Comparison of ENCODE assay signal across 11 cellular contexts in the genomic region with DNA sequence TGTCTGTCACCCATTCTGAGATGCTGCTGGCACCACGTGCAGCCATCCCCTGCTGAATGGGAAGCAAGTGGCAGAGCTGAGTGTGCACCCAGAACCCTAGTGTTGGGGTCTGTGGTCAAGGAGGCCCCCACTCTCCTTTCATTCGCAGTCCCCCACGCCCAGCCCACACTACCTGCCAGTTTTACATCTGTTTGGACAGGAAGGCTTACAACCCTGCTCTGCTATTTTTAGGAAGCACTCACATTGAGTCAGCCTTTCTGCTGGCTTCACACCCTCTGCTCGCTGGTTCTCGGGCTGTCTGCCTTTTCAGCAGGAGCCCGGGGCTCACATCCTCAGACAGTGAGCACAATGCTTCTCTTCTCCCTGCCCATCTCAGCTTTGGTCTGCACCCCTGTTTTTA. TPM values are rescaled to one million over a fixed set of nuclear protein-coding genes. Genes with fewer than 3 reads are reported as not detected.
DNase-seq lines count a peak whose midpoint lies in the region; ATAC-seq, FAIRE-seq and TF ChIP-seq lines count a peak whose summit lies in the region.
"Had no signal": no experiment of that assay in that cellular context is flagged by ENCODE, and none has a peak within 500 bp of the region (broad histone marks: within the 10 kb centered on the region; RNA-seq: fewer than 3 reads in every experiment).

No MANE protein-coding gene starts in this region.

- intact Hi-C loops in K562 (cut with micrococcal nuclease): no loop called here
- intact Hi-C loops in naive thymus-derived CD4-positive, alpha-beta T cell (cut with micrococcal nuclease): no loop called here

- in situ Hi-C loops in K562 (cut with MboI): no loop called here

- no peak for FAIRE-seq in K562 (lab: Jason Lieb, UNC)
- FAIRE-seq: G401.6 had no signal

- H3K4me3 Mint-ChIP-seq in naive thymus-derived CD4-positive, alpha-beta T cell: peak overlapping the region in 1 of 10 donors; percentile 25
- H3K4me3 Mint-ChIP-seq: naive B cell had no signal

- no peaks in the 10 kb centered on the region; the same call in 1 of the 2 replicates for H3K9me3 ChIP-seq in AG04450 (ENCODE audit: control insufficient read depth, insufficient read depth, low read length)
- no peaks in the 10 kb centered on the region for H3K9me3 ChIP-seq in K562 (replicated peaks; ENCODE audit: control insufficient read depth, insufficient read depth, low read depth, low read length)
- no peaks in the 10 kb centered on the region for H3K9me3 ChIP-seq in naive thymus-derived CD4-positive, alpha-beta T cell (ENCODE audit: control insufficient read depth in 2 of 3, low read length in 3 of 3)
- H3K9me3 ChIP-seq: breast epithelium had no signal

- peaks cover 0 to 9% (median 1%) of the 10 kb centered on the region in 7 donors for H3K4me1 Mint-ChIP-seq in naive thymus-derived CD4-positive, alpha-beta T cell

- H3K36me3 Mint-ChIP-seq in naive thymus-derived CD4-positive, alpha-beta T cell: no peaks in the 10 kb centered on the region
- H3K36me3 Mint-ChIP-seq: naive B cell had no signal

- no peak for TF ChIP-seq CTCF in AG04450 (IDR thresholded peaks at IDR 0.05; ENCODE audit: low read depth, low read length)
- TF ChIP-seq CTCF in K562 (IDR thresholded peaks at IDR 0.05 in 2 of 3, conservative IDR thresholded peaks at IDR 0.05 in 1 of 3; ENCODE audit: insufficient read depth in 2 of 3, low read depth in 1 of 3, low read length in 3 of 3): no peak

- H3K27me3 Mint-ChIP-seq in naive thymus-derived CD4-positive, alpha-beta T cell: no peaks in the 10 kb centered on the region

- no peak for TF ChIP-seq RAD21 in K562 (CRISPR knock-in tag; conservative IDR thresholded peaks at IDR 0.05 in 1 of 2, IDR thresholded peaks at IDR 0.05 in 1 of 2)

- 50% methylated on average over 6 of the region's 6 CpGs for whole genome bisulfite sequencing in K562 (ENCODE audit: insufficient coverage, low coverage, missing lambda C conversion rate)

- no peak overlapping the region for H3K4me2 ChIP-seq in K562 (ENCODE audit: insufficient read depth, low read length)

- peak overlapping the region; percentile 75 for H2AFZ ChIP-seq in K562 (ENCODE audit: low read depth, low read length)

- no peaks in the 10 kb centered on the region for H3K9me3 Mint-ChIP-seq in naive thymus-derived CD4-positive, alpha-beta T cell
- H3K9me3 Mint-ChIP-seq: naive B cell had no signal

- H3K27ac Mint-ChIP-seq in naive thymus-derived CD4-positive, alpha-beta T cell: no peak overlapping the region

- peaks cover 9 to 17% of the 10 kb centered on the region in 2 experiments; a peak in 4 of 5 replicates for H3K4me1 ChIP-seq in K562 (replicated peaks in 1 of 2; ENCODE audit: control insufficient read depth in 2 of 2, insufficient read depth in 2 of 2, low read length in 2 of 2)
- peaks cover 0 to 10% of the 10 kb centered on the region in 2 donors for H3K4me1 ChIP-seq in naive thymus-derived CD4-positive, alpha-beta T cell (ENCODE audit: control insufficient read depth in 2 of 2, insufficient read depth in 2 of 2, low read length in 2 of 2)

- no peaks in the 10 kb centered on the region for H3K79me2 ChIP-seq in K562 (ENCODE audit: control insufficient read depth, insufficient read depth, low read length)

- POLR2A ChIA-PET in AG04450 (lab: Yijun Ruan, JAX) (no interaction called here), K562 (lab: Yijun Ruan, JAX) (interaction anchor here (0.6 to 0.8 kb wide), 3 partner anchors 12 to 839 kb away, joined by 3 read pairs; no protein-coding TSS in a partner anchor), HEK293T (lab: Yijun Ruan, JAX) (interaction anchor here (1.1 kb wide), 1 partner anchor 10 kb away, joined by 3 read pairs; a partner anchor contains a TSS)
- POLR2A ChIA-PET in naive thymus-derived CD4-positive, alpha-beta T cell (lab: Charles Lee): no interaction called here

- no peak overlapping the region for H3K4me3 ChIP-seq in AG04450 (ENCODE audit: low read depth, low read length)
- H3K4me3 ChIP-seq in K562: no peak overlapping the region
- H3K4me3 ChIP-seq in naive thymus-derived CD4-positive, alpha-beta T cell (ENCODE audit: low read length): no peak overlapping the region
- H3K4me3 ChIP-seq: breast epithelium had no signal

- H3K27me3 ChIP-seq in AG04450 (ENCODE audit: control insufficient read depth, insufficient read depth, low read length) (no peaks in the 10 kb centered on the region), K562 (ENCODE audit: control insufficient read depth in 2 of 2, insufficient read depth in 2 of 2, low read length in 2 of 2) (no peaks in the 10 kb centered on the region)
- no peaks in the 10 kb centered on the region for H3K27me3 ChIP-seq in naive thymus-derived CD4-positive, alpha-beta T cell (ENCODE audit: control insufficient read depth in 2 of 2, insufficient read depth in 2 of 2, low read length in 2 of 2)
- H3K27me3 ChIP-seq: breast epithelium had no signal

- ATAC-seq in GM19043 (IDR thresholded peaks at IDR 0.05; ENCODE audit: low read depth, unreplicated experiment) (peak; percentile 72), HG03175 (IDR thresholded peaks at IDR 0.05; ENCODE audit: unreplicated experiment) (peak; percentile 67), K562 (no peak)
- ATAC-seq in naive thymus-derived CD4-positive, alpha-beta T cell: no peak

- no peak for TF ChIP-seq EP300 in K562 (IDR thresholded peaks at IDR 0.05; ENCODE audit: low read length)

- BruUV-seq in K562 (replicated peaks; lab: Mats Ljungman, UMichigan): no TSS peak

- no peak for TF ChIP-seq POLR2A in K562 (conservative IDR thresholded peaks at IDR 0.05)

- H3K9me1 ChIP-seq in K562 (ENCODE audit: control insufficient read depth, insufficient read depth, low read length): no peaks in the 10 kb centered on the region

- H3K36me3 ChIP-seq in K562 (ENCODE audit: control insufficient read depth, insufficient read depth, low read length): no peaks in the 10 kb centered on the region; the same call in 2 of the 3 replicates
- no peaks in the 10 kb centered on the region for H3K36me3 ChIP-seq in naive thymus-derived CD4-positive, alpha-beta T cell (ENCODE audit: control insufficient read depth in 2 of 3, insufficient read depth in 3 of 3, low read length in 3 of 3)
- H3K36me3 ChIP-seq: breast epithelium had no signal

- CTCF ChIA-PET in AG04450 (lab: Charles Lee): no interaction called here
- CTCF ChIA-PET in K562 (lab: Yijun Ruan, JAX; ENCODE audit: low intra/inter-chr PET ratio): no interaction called here
- CTCF ChIA-PET in HEK293T (lab: Yijun Ruan, JAX): interaction anchor here (0.7 kb wide), 1 partner anchor 551 kb away, joined by 6 read pairs; no protein-coding TSS in a partner anchor
- CTCF ChIA-PET in naive thymus-derived CD4-positive, alpha-beta T cell (lab: Charles Lee): no interaction called here

- 0 out of 4 replicates have a peak overlapping the region, but pooled peaks of 1 of the 2 experiments have one; percentile 60 for H3K9ac ChIP-seq in K562 (ENCODE audit: insufficient read depth in 1 of 2, low read depth in 2 of 2, low read length in 2 of 2)

- H4K20me1 ChIP-seq in K562 (replicated peaks; ENCODE audit: control insufficient read depth, insufficient read depth, low read length): no peaks in the 10 kb centered on the region

- peak overlapping the region; percentile 11 for H3K27ac ChIP-seq in AG04450 (ENCODE audit: low read depth, low read length)
- H3K27ac ChIP-seq in K562 (ENCODE audit: extremely low read depth, low read depth, low read length): no peak overlapping the region
- no peak overlapping the region for H3K27ac ChIP-seq in naive thymus-derived CD4-positive, alpha-beta T cell (ENCODE audit: low read depth, low read length)
- H3K27ac ChIP-seq: breast epithelium had no signal

- DNase-seq in AG04450 (ENCODE audit: low read depth, low spot score) (no peak), K562 (ENCODE audit: extremely low read depth in 1 of 4, low spot score in 3 of 4) (no peak), HEK293T (ENCODE audit: extremely low spot score) (no peak), NCI-H2227 treated with DMSO at 0.1 percent for 48 hours (lab: John Stamatoyannopoulos, UW) (no peak)
- no peak for DNase-seq in activated CD4-positive, CD25-positive, alpha-beta regulatory T cell treated with anti-CD3 and anti-CD28 coated beads, Interleukin-2, amount 50 U/mL, for 72 hours
- no peak for DNase-seq in naive thymus-derived CD4-positive, alpha-beta T cell
- DNase-seq: naive B cell had no signal

RNA-seq across cellular contexts. Expression of a gene that starts 10.7 kb away (rescaled TPM):
- 29.6 and 41.1 TPM in 2 replicates for polyA plus RNA-seq in AG04450 (2011; rRNA removed)
- polyA minus RNA-seq in AG04450 (2011; rRNA and poly(A)+ RNA removed): 74.7 and 85.1 TPM in 2 replicates
- total RNA-seq in K562 (2011; cell fraction: chromatin; rRNA removed; ENCODE audit: low replicate concordance): 110 and 220 TPM in 2 replicates
- total RNA-seq in K562 (2011; cell fraction: nucleolus; rRNA removed): 147 and 161 TPM in 2 replicates
- total RNA-seq in K562 (2011; cell fraction: nucleoplasm; rRNA removed): 106 and 109 TPM in 2 replicates
- total RNA-seq in K562 (2014; rRNA removed): 21.8 and 34.0 TPM in 2 replicates
- total RNA-seq in K562 (2014; rRNA removed; fragmentation: Illumina TruSeq; extraction: Trizol): 23.8 and 26.3 TPM in 2 replicates
- 20.2 and 21.5 TPM in 2 replicates for total RNA-seq in K562 (2015; rRNA removed; fragmentation: Illumina TruSeq; extraction: Trizol)
- 51.5 and 54.8 TPM in 2 replicates for total RNA-seq in K562 (2021)
- 36.6 and 39.0 TPM in 2 replicates for polyA plus RNA-seq in K562 (2011; rRNA removed)
- 34.9 and 56.0 TPM in 2 replicates for polyA plus RNA-seq in K562 (2011; cell fraction: cytosol; rRNA removed)
- polyA plus RNA-seq in K562 (2011; cell fraction: nucleus; rRNA removed): 171 and 243 TPM in 2 replicates
- 27.9 and 41.6 TPM in 2 replicates for polyA plus RNA-seq in K562 (2012)
- 42.6 and 45.5 TPM in 2 replicates for polyA plus RNA-seq in K562 (2014; fragmentation: Illumina TruSeq; extraction: Trizol)
- polyA plus RNA-seq in K562 (2014; fragmentation: Nextera tagmentation; extraction: Ambion mirVana): 1 to 10 TPM; 1.5 to 2.6 TPM
- 40.9 and 47.0 TPM in 2 replicates for polyA plus RNA-seq in K562 (2014; rRNA removed)
- 47.4 and 65.5 TPM in 2 replicates for polyA minus RNA-seq in K562 (2011; rRNA and poly(A)+ RNA removed)
- polyA minus RNA-seq in K562 (2011; cell fraction: cytosol; rRNA and poly(A)+ RNA removed): 22.6 and 27.7 TPM in 2 replicates
- polyA minus RNA-seq in K562 (2011; cell fraction: nucleus; rRNA and poly(A)+ RNA removed): 45.9 and 47.4 TPM in 2 replicates
- 10 to 100 TPM in 3 of 5 experiments, 1 to 10 TPM in 2; 4.4 to 44.7 (median 18.7) TPM for total RNA-seq in naive thymus-derived CD4-positive, alpha-beta T cell
- 1 to 10 TPM; 2.0 to 4.1 TPM for polyA plus RNA-seq in naive thymus-derived CD4-positive, alpha-beta T cell

RNA-seq across cellular contexts. Expression of a gene that starts 41.0 kb away (rescaled TPM):
- polyA plus RNA-seq in AG04450 (2011; rRNA removed): 3.5 and 4.1 TPM in 2 replicates
- polyA minus RNA-seq in AG04450 (2011; rRNA and poly(A)+ RNA removed): 3.7 and 7.4 TPM in 2 replicates
- total RNA-seq in K562 (2011; cell fraction: chromatin; rRNA removed; ENCODE audit: low replicate concordance): 4.1 and 14.7 TPM in 2 replicates
- 4.2 and 4.5 TPM in 2 replicates for total RNA-seq in K562 (2011; cell fraction: nucleolus; rRNA removed)
- total RNA-seq in K562 (2011; cell fraction: nucleoplasm; rRNA removed): 8.4 and 12.7 TPM in 2 replicates
- 1.6 and 3.0 TPM in 2 replicates for total RNA-seq in K562 (2014; rRNA removed)
- total RNA-seq in K562 (2014; rRNA removed; fragmentation: Illumina TruSeq; extraction: Trizol): 3.2 TPM in 2 replicates
- 2.8 and 4.0 TPM in 2 replicates for total RNA-seq in K562 (2015; rRNA removed; fragmentation: Illumina TruSeq; extraction: Trizol)
- total RNA-seq in K562 (2021): 2.4 and 2.8 TPM in 2 replicates
- polyA plus RNA-seq in K562 (2011; rRNA removed): 3.8 and 4.3 TPM in 2 replicates
- 0.60 and 2.4 TPM in 2 replicates for polyA plus RNA-seq in K562 (2011; cell fraction: cytosol; rRNA removed)
- 6.5 and 7.5 TPM in 2 replicates for polyA plus RNA-seq in K562 (2011; cell fraction: nucleus; rRNA removed)
- 1.3 and 1.8 TPM in 2 replicates for polyA plus RNA-seq in K562 (2012)
- polyA plus RNA-seq in K562 (2014; fragmentation: Illumina TruSeq; extraction: Trizol): 2.3 and 3.0 TPM in 2 replicates
- polyA plus RNA-seq in K562 (2014; fragmentation: Nextera tagmentation; extraction: Ambion mirVana): 1 to 10 TPM in 1 of 2 experiments, under 1 TPM in 1; 0.53 to 1.1 TPM
- polyA plus RNA-seq in K562 (2014; rRNA removed): 3.2 and 5.9 TPM in 2 replicates
- polyA minus RNA-seq in K562 (2011; rRNA and poly(A)+ RNA removed): 4.4 and 10.4 TPM in 2 replicates
- polyA minus RNA-seq in K562 (2011; cell fraction: cytosol; rRNA and poly(A)+ RNA removed): 0.46 and 2.7 TPM in 2 replicates
- 6.6 and 8.4 TPM in 2 replicates for polyA minus RNA-seq in K562 (2011; cell fraction: nucleus; rRNA and poly(A)+ RNA removed)
- 10 to 100 TPM in 4 of 5 experiments, 1 to 10 TPM in 1; 5.9 to 22.0 (median 18.1) TPM for total RNA-seq in naive thymus-derived CD4-positive, alpha-beta T cell
- 1 to 10 TPM; 3.0 to 6.2 TPM for polyA plus RNA-seq in naive thymus-derived CD4-positive, alpha-beta T cell

Comparison
In these comparisons a context has a peak if more than half of its experiments do, and no peak if none do; other contexts are left out.
1. ATAC-seq: peak in GM19043 (single experiment) and HG03175 (single experiment); none in K562 (single experiment) and naive thymus-derived CD4-positive, alpha-beta T cell (single experiment).
2. POLR2A ChIA-PET loops: an anchor here in K562 (0.6 to 0.8 kb wide) and HEK293T (1.1 kb wide); none called in AG04450 and naive thymus-derived CD4-positive, alpha-beta T cell.